8 cellular contexts compared by ENCODE assay signal in the genomic region with DNA sequence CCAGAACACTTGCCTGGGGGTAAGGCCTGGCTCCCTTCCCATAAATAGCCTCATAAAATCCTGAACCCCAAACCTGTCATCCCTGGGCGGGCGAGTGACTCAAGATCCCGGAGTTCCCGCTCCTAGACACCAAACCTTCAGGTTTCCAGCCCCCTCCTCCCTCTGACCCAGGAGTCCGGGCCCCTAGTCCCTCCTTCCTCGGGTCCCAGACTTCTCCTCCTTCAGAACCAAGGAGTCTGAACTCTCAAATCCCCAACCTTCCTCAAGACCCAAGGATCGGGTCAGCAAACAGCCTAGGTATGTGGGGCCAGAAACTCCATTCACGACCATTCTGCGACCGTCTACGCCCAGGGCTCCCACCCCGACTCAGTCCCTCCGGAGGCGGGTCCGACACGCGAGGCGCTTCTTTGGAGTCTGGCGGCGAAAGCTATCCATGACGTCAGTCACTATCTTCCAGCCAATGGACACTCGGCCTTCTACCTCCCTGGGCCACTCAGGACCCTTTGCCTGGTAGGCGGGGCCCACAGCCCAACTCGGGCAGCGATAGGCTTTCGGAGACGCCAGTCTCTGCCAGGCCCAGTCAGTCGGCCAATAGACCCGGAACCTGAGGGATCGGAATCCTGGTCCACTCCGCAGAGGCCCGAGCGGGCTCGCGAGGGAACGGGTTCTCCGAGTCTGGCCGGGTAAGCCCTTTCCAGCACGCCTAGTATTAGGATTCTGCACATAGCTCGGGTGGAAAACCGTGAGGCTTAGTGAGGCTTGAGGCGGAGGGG. TPM values are rescaled to one million over a fixed set of nuclear protein-coding genes. Genes with fewer than 3 reads are reported as not detected.
DNase-seq lines count a peak whose midpoint lies in the region; ATAC-seq lines count a peak whose summit lies in the region.

No MANE protein-coding gene starts in this region.

- ATAC-seq in GM19468 (IDR thresholded peaks at IDR 0.05; ENCODE audit: extremely low read depth, unreplicated experiment) = peak; percentile 87

- peaks cover 3 to 4% of the 10 kb centered on the region in 2 donors for H3K27me3 Mint-ChIP-seq in CD8-positive, alpha-beta memory T cell

- no peaks in the 10 kb centered on the region for H3K9me3 ChIP-seq in CD8-positive, alpha-beta memory T cell (ENCODE audit: low read length)
- H3K9me3 ChIP-seq in effector memory CD4-positive, alpha-beta T cell (ENCODE audit: control insufficient read depth, low read length) = no peaks in the 10 kb centered on the region

- H3K27ac Mint-ChIP-seq in CD8-positive, alpha-beta memory T cell = peak overlapping the region; percentile 59 to 99 (median 95)

- H3K36me3 Mint-ChIP-seq in CD8-positive, alpha-beta memory T cell = no peaks in the 10 kb centered on the region

- H3K4me3 Mint-ChIP-seq in CD8-positive, alpha-beta memory T cell = peak overlapping the region; percentile 82 to 95 (median 91)

- CTCF ChIA-PET in CD8-positive, alpha-beta memory T cell (lab: Charles Lee) = interaction anchor here (0.9 to 1.7 kb wide), 2 partner anchors 10 to 44 kb away, joined by 4 to 6 read pairs; no protein-coding TSS in a partner anchor

- H3K27ac ChIP-seq in CD8-positive, alpha-beta memory T cell (ENCODE audit: low read depth, low read length) = peak overlapping the region; percentile 69
- H3K27ac ChIP-seq in effector memory CD4-positive, alpha-beta T cell (ENCODE audit: insufficient read depth, low read length, poor library complexity, severe bottlenecking) = peak overlapping the region; percentile 58

- POLR2A ChIA-PET in CD8-positive, alpha-beta memory T cell (lab: Charles Lee) = interaction anchor here (0.6 to 1.9 kb wide), 5 partner anchors 27 to 186 kb away, joined by 3 to 7 read pairs (median 3); a partner anchor contains a TSS

- no peaks in the 10 kb centered on the region for H3K36me3 ChIP-seq in CD8-positive, alpha-beta memory T cell (ENCODE audit: insufficient read depth, low read length)
- H3K36me3 ChIP-seq in effector memory CD4-positive, alpha-beta T cell (ENCODE audit: control insufficient read depth, insufficient read depth, low read length) = no peaks in the 10 kb centered on the region

- DNase-seq in CD8-positive, alpha-beta memory T cell = peak; percentile 84 to 94 (median 89)
- DNase-seq in HS-27A (ENCODE audit: low read depth) (peak; percentile 100), lung microvascular endothelial cell (ENCODE audit: low read depth in 2 of 2) (peak; percentile 99)
- peak; percentile 96 for DNase-seq in NK-92 treated with Interleukin-12 subunit alpha and Interleukin-12 subunit beta, amount 100 ng/mL, for 24 hours (lab: John Stamatoyannopoulos, UW)
- DNase-seq in activated CD8-positive, alpha-beta memory T cell treated with anti-CD3 and anti-CD28 coated beads for 4 hours (ENCODE audit: low read depth in 2 of 2) = peak; percentile 81 to 85
- DNase-seq in effector memory CD4-positive, alpha-beta T cell = peak; percentile 78 to 88 (median 87)
- peak; percentile 78 to 90 (median 85) for DNase-seq in stimulated activated CD4-positive, alpha-beta T cell treated with anti-CD3 and anti-CD28 coated beads, TNF-alpha, amount 100 ng/mL, for 4 hours (ENCODE audit: low read depth in 3 of 3)

- H3K4me1 ChIP-seq in CD8-positive, alpha-beta memory T cell (ENCODE audit: insufficient read depth, low read length) = peaks cover 23% of the 10 kb centered on the region
- H3K4me1 ChIP-seq in effector memory CD4-positive, alpha-beta T cell (ENCODE audit: control insufficient read depth, insufficient read depth, low read length, poor library complexity, severe bottlenecking) = peaks cover 20% of the 10 kb centered on the region

- H3K4me1 Mint-ChIP-seq in CD8-positive, alpha-beta memory T cell = peaks cover 35 to 46% (median 42%) of the 10 kb centered on the region in 3 donors

- H3K4me3 ChIP-seq in CD8-positive, alpha-beta memory T cell (ENCODE audit: low read length) = peak overlapping the region; percentile 92
- H3K4me3 ChIP-seq in effector memory CD4-positive, alpha-beta T cell (ENCODE audit: insufficient read depth, low read depth, low read length, poor library complexity, severe bottlenecking) = peak overlapping the region; percentile 58

- no peaks in the 10 kb centered on the region for H3K27me3 ChIP-seq in CD8-positive, alpha-beta memory T cell (ENCODE audit: insufficient read depth, low read length, poor library complexity, severe bottlenecking)
- H3K27me3 ChIP-seq in effector memory CD4-positive, alpha-beta T cell (replicated peaks; ENCODE audit: control insufficient read depth, insufficient read depth, low read length, poor library complexity, severe bottlenecking) = no peaks in the 10 kb centered on the region

- H3K9me3 Mint-ChIP-seq in CD8-positive, alpha-beta memory T cell = no peaks in the 10 kb centered on the region

RNA-seq across cellular contexts. Expression of a gene that starts 6.6 kb away (rescaled TPM):
- total RNA-seq in CD8-positive, alpha-beta memory T cell = not detected
- not detected for polyA plus RNA-seq in CD8-positive, alpha-beta memory T cell
- not detected in 2 replicates for total RNA-seq in lung microvascular endothelial cell

RNA-seq across cellular contexts. Expression of a gene that starts 30.5 kb away (rescaled TPM):
- 10 to 100 TPM; 22.2 to 22.7 TPM for total RNA-seq in CD8-positive, alpha-beta memory T cell
- polyA plus RNA-seq in CD8-positive, alpha-beta memory T cell = 5.0 TPM
- 2.6 and 3.9 TPM in 2 replicates for total RNA-seq in lung microvascular endothelial cell

RNA-seq across cellular contexts. Expression of a gene that starts 46.0 kb away (rescaled TPM):
- not detected for total RNA-seq in CD8-positive, alpha-beta memory T cell
- not detected for polyA plus RNA-seq in CD8-positive, alpha-beta memory T cell
- not detected in 2 replicates for total RNA-seq in lung microvascular endothelial cell

Comparison
In these comparisons a context has a peak if more than half of its experiments do, and no peak if none do; other contexts are left out.
1. Peak in every context shown above with its lines: DNase-seq, ATAC-seq, H3K4me3 ChIP-seq and H3K27ac ChIP-seq.